In the genomic region with DNA sequence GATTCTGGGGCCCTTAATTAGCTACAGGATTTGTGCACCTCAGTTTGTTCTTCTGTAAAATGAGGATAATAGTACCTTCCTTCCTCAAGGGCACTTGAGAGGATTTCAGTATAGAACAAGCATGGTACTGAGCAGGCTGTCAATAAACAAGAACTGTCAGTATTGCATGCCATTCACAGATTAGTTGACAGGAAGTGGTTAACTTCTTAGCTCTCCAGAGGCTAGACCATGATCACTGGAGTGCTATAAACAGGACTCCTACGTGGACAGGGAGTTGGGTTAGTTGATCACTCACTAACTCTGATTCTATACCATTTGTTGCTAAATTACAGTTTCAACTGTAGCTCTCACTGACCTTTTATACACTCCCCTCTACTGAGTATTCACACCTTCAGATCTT, we compare ENCODE assay signal across 14 cellular contexts.
A peak's percentile ranks its signal among the peaks of the same experiment; 100 is the strongest.
DNase-seq lines count a peak whose midpoint lies in the region; ATAC-seq lines count a peak whose summit lies in the region.
"Had no signal": no experiment of that assay in that cellular context is flagged by ENCODE, and none has a peak within 500 bp of the region (broad histone marks: within the 10 kb centered on the region; RNA-seq: fewer than 3 reads in every experiment).

No MANE protein-coding gene starts in this region.

- peaks cover 9% of the 10 kb centered on the region for H3K27me3 Mint-ChIP-seq in activated naive CD4-positive, alpha-beta T cell treated with anti-CD3 and anti-CD28 coated beads, Interleukin-2, amount 10 ng/mL, durations not matched to agents 7 days and 5 days
- H3K27me3 Mint-ChIP-seq: central memory CD8-positive, alpha-beta T cell had no signal

- ATAC-seq in GM19463 (IDR thresholded peaks at IDR 0.05; ENCODE audit: unreplicated experiment) (peak; percentile 72), HG03139 (IDR thresholded peaks at IDR 0.05; ENCODE audit: unreplicated experiment) (peak; percentile 80)
- ATAC-seq: naive thymus-derived CD4-positive, alpha-beta T cell; WTC11 had no signal

- no peaks in the 10 kb centered on the region for H3K9me3 Mint-ChIP-seq in activated naive CD4-positive, alpha-beta T cell treated with anti-CD3 and anti-CD28 coated beads, Interleukin-2, amount 10 ng/mL, durations not matched to agents 7 days and 5 days
- H3K9me3 Mint-ChIP-seq: WTC11 had no signal

- CTCF ChIA-PET in activated naive CD4-positive, alpha-beta T cell treated with anti-CD3 and anti-CD28 coated beads, Interleukin-2, amount 10 ng/mL, durations not matched to agents 7 days and 5 days (lab: Charles Lee): no interaction called here

- no peaks in the 10 kb centered on the region for H3K4me1 Mint-ChIP-seq in activated naive CD4-positive, alpha-beta T cell treated with anti-CD3 and anti-CD28 coated beads, Interleukin-2, amount 10 ng/mL, durations not matched to agents 7 days and 5 days
- H3K4me1 Mint-ChIP-seq: activated naive CD8-positive, alpha-beta T cell treated with anti-CD3 and anti-CD28 coated beads, Interleukin-2, amount 10 ng/mL, durations not matched to agents 7 days and 5 days; central memory CD8-positive, alpha-beta T cell had no signal

- H3K4me3 Mint-ChIP-seq in activated naive CD4-positive, alpha-beta T cell treated with anti-CD3 and anti-CD28 coated beads, Interleukin-2, amount 10 ng/mL, durations not matched to agents 7 days and 5 days: no peak overlapping the region
- H3K4me3 Mint-ChIP-seq: activated naive CD8-positive, alpha-beta T cell treated with anti-CD3 and anti-CD28 coated beads, Interleukin-2, amount 10 ng/mL, durations not matched to agents 7 days and 5 days; central memory CD8-positive, alpha-beta T cell; naive thymus-derived CD4-positive, alpha-beta T cell; WTC11 had no signal

- DNase-seq in DMS53 (lab: John Stamatoyannopoulos, UW) (peak; percentile 76), RPMI7951 (ENCODE audit: low read depth) (peak; percentile 11), cerebellum (ENCODE audit: low spot score) (no peak), NCI-H82 treated with DMSO at 0.1 percent for 48 hours (lab: John Stamatoyannopoulos, UW; ENCODE audit: unreplicated experiment) (no peak), T-helper 1 cell (no peak)
- no peak for DNase-seq in activated naive CD4-positive, alpha-beta T cell treated with anti-CD3 and anti-CD28 coated beads, Interleukin-2, amount 10 ng/mL, durations not matched to agents 7 days and 5 days
- DNase-seq: activated naive CD8-positive, alpha-beta T cell treated with anti-CD3 and anti-CD28 coated beads, Interleukin-2, amount 10 ng/mL, durations not matched to agents 7 days and 5 days; DMS79; naive thymus-derived CD4-positive, alpha-beta T cell; NCI-H1694 treated with DMSO at 0.1 percent for 48 hours had no signal

- H3K27ac Mint-ChIP-seq in activated naive CD4-positive, alpha-beta T cell treated with anti-CD3 and anti-CD28 coated beads, Interleukin-2, amount 10 ng/mL, durations not matched to agents 7 days and 5 days: no peak overlapping the region
- H3K27ac Mint-ChIP-seq: activated naive CD8-positive, alpha-beta T cell treated with anti-CD3 and anti-CD28 coated beads, Interleukin-2, amount 10 ng/mL, durations not matched to agents 7 days and 5 days; naive thymus-derived CD4-positive, alpha-beta T cell; WTC11 had no signal

- H3K36me3 Mint-ChIP-seq in activated naive CD4-positive, alpha-beta T cell treated with anti-CD3 and anti-CD28 coated beads, Interleukin-2, amount 10 ng/mL, durations not matched to agents 7 days and 5 days: no peaks in the 10 kb centered on the region
- H3K36me3 Mint-ChIP-seq: activated naive CD8-positive, alpha-beta T cell treated with anti-CD3 and anti-CD28 coated beads, Interleukin-2, amount 10 ng/mL, durations not matched to agents 7 days and 5 days; naive thymus-derived CD4-positive, alpha-beta T cell; WTC11 had no signal

Comparison
In these comparisons a context has a peak if more than half of its experiments do, and no peak if none do; other contexts are left out.
1. DNase-seq: peak in DMS53 (single experiment) and RPMI7951 (single experiment); none in cerebellum (single experiment), NCI-H82 treated with DMSO at 0.1 percent for 48 hours (single experiment), T-helper 1 cell (0 of 5) and activated naive CD4-positive, alpha-beta T cell treated with anti-CD3 and anti-CD28 coated beads, Interleukin-2, amount 10 ng/mL, durations not matched to agents 7 days and 5 days (single experiment).